In genomic region chr21:34891610-34891943, GRCh38 we compare ENCODE assay signal across 1 cellular context.
TF ChIP-seq lines count a peak whose summit lies in the region.

No MANE protein-coding gene starts in this region.

TF ChIP-seq in GM23338, 12 proteins besides CTCF, POLR2A, EP300 and RAD21 (continued from another document):
- TF ChIP-seq ZNF462 (CRISPR knock-in tag; IDR thresholded peaks at IDR 0.05) (no peak), JUNB (IDR thresholded peaks at IDR 0.05; ENCODE audit: unreplicated experiment) (no peak), ZNF114 (CRISPR knock-in tag; IDR thresholded peaks at IDR 0.05) (no peak), STAT1 (IDR thresholded peaks at IDR 0.05; ENCODE audit: unreplicated experiment) (no peak), CREB1 (CRISPR knock-in tag; IDR thresholded peaks at IDR 0.05; ENCODE audit: low read depth) (no peak), REST (IDR thresholded peaks at IDR 0.05; ENCODE audit: unreplicated experiment) (no peak), ZNF331 (CRISPR knock-in tag; IDR thresholded peaks at IDR 0.05; ENCODE audit: low read depth) (no peak), NANOG (IDR thresholded peaks at IDR 0.05; ENCODE audit: borderline replicate concordance) (no peak), EZH2phosphoT487 (IDR thresholded peaks at IDR 0.05; ENCODE audit: unreplicated experiment) (no peak), ETS1 (IDR thresholded peaks at IDR 0.05) (no peak)
